Comparison of ENCODE assay signal across 8 cellular contexts in genomic region chr20:49979030-49979832, GRCh38. TPM values are rescaled to one million over a fixed set of nuclear protein-coding genes. Genes with fewer than 3 reads are reported as not detected.
DNase-seq lines count a peak whose midpoint lies in the region; ATAC-seq, FAIRE-seq and TF ChIP-seq lines count a peak whose summit lies in the region.

No MANE protein-coding gene starts in this region.

- peak; percentile 75 for ATAC-seq in GM12878
- ATAC-seq in HG03469 (IDR thresholded peaks at IDR 0.05; ENCODE audit: unreplicated experiment), result no peak

- no peaks in the 10 kb centered on the region for H3K27me3 ChIP-seq in GM12878 (replicated peaks in 1 of 2; ENCODE audit: control insufficient read depth in 2 of 2, insufficient read depth in 2 of 2, low read length in 1 of 2)

- POLR2A ChIA-PET in GM12878 (lab: Charles Lee), result no interaction called here

- TF ChIP-seq RAD21 in GM12878 (IDR thresholded peaks at IDR 0.05; ENCODE audit: insufficient read depth, low read depth, low read length), result peak; percentile 97

- no peaks in the 10 kb centered on the region for H3K9me3 ChIP-seq in GM12878 (replicated peaks; ENCODE audit: control insufficient read depth, insufficient read depth, low read length)

- TF ChIP-seq POLR2A in GM12878 (IDR thresholded peaks at IDR 0.05; ENCODE audit: low read depth, low read length), result no peak

- RAD21 ChIA-PET in GM12878 (lab: Charles Lee; ENCODE audit: unreplicated experiment), result interaction anchor here (0.5 to 11.4 kb wide), 19 partner anchors 9 to 199 kb away, joined by 3 to 234 read pairs (median 4); partner anchors contain the start of gene PEDS1

- 12% methylated on average over 37 of the region's 37 CpGs for WGBS in GM12878 (ENCODE audit: insufficient coverage, insufficient replicate concordance, low lambda C conversion rate, missing lambda C conversion rate)

- no peaks in the 10 kb centered on the region for H4K20me1 ChIP-seq in GM12878 (ENCODE audit: control insufficient read depth, insufficient read depth)

- peak overlapping the region in 2 of 5 donors; percentile 27 to 56 for H3K4me3 Mint-ChIP-seq in immature natural killer cell

- CTCF ChIA-PET in GM12878 (lab: Yijun Ruan, JAX), result interaction anchor here (0.7 to 14.7 kb wide), 34 partner anchors 9 to 439 kb away, joined by 3 to 369 read pairs (median 4); no protein-coding TSS in a partner anchor

- no peaks in the 10 kb centered on the region for H3K79me2 ChIP-seq in GM12878 (ENCODE audit: control insufficient read depth, insufficient read depth, low read length)

- peak; percentile 95 to 99 (median 96) for TF ChIP-seq CTCF in GM12878 (IDR thresholded peaks at IDR 0.05 in 2 of 3, conservative IDR thresholded peaks at IDR 0.05 in 1 of 3; ENCODE audit: control insufficient read depth in 2 of 3, extremely low read depth in 1 of 3, insufficient read depth in 1 of 3, low read depth in 3 of 3, low read length in 3 of 3)

- H2AFZ ChIP-seq in GM12878 (ENCODE audit: control insufficient read depth, low read depth, low read length), result peak overlapping the region; percentile 62

- SMC1A ChIA-PET in GM12878 (lab: Charles Lee; ENCODE audit: uncharacterized antibody, unreplicated experiment), result interaction anchor here (0.7 to 4.6 kb wide), 16 partner anchors 28 to 190 kb away, joined by 3 to 93 read pairs (median 5); no protein-coding TSS in a partner anchor

- no peaks in the 10 kb centered on the region for H3K9me3 Mint-ChIP-seq in immature natural killer cell

- H3K27ac ChIP-seq in GM12878 (ENCODE audit: control insufficient read depth, insufficient read depth), result no peak overlapping the region

- DNase-seq in EL (peak; percentile 44), Kasumi-1 (lab: John Stamatoyannopoulos, UW) (peak; percentile 39 to 58), T-helper 9 cell (peak; percentile 69), GM12878 (ENCODE audit: low read depth, low spot score) (no peak), immature natural killer cell (peak; percentile 69 to 73 (median 70)), A172 (ENCODE audit: low spot score) (no peak)
- peak; percentile 38 to 67 for DNase-seq in stimulated activated CD4-positive, alpha-beta T cell treated with anti-CD3 and anti-CD28 coated beads, Interleukin-15, amount 100 ng/mL, for 1 hour (ENCODE audit: low read depth in 1 of 2, low spot score in 1 of 2)

- H3K27me3 Mint-ChIP-seq in immature natural killer cell (ENCODE audit: low read depth in 3 of 3), result peaks cover 2 to 9% (median 4%) of the 10 kb centered on the region in 3 donors

- H3K4me3 ChIP-seq in GM12878, result no peak overlapping the region

- H3K9ac ChIP-seq in GM12878 (ENCODE audit: control insufficient read depth, insufficient read depth, low read length), result no peak overlapping the region

- intact Hi-C loops in GM12878 (cut with micrococcal nuclease; ENCODE audit: unreplicated experiment), result loop anchor here (1.0 to 2.0 kb wide), 2 partner anchors 92 to 190 kb away; no protein-coding TSS in a partner anchor

- H3K4me2 ChIP-seq in GM12878 (ENCODE audit: control insufficient read depth, insufficient read depth), result peak overlapping the region; percentile 60

- H3K36me3 ChIP-seq in GM12878 (ENCODE audit: control insufficient read depth in 2 of 2, insufficient read depth in 2 of 2, low read length in 1 of 2), result no peaks in the 10 kb centered on the region

- BruUV-seq in GM12878 (replicated peaks; lab: Mats Ljungman, UMichigan), result no TSS peak

- peaks cover 23 to 28% of the 10 kb centered on the region in 2 donors for H3K4me1 Mint-ChIP-seq in immature natural killer cell

- no peaks in the 10 kb centered on the region; the same call in 1 of the 2 replicates for H3K4me1 ChIP-seq in GM12878 (ENCODE audit: control insufficient read depth, insufficient read depth, low read length)

- peak overlapping the region in 2 of 6 donors; percentile 30 to 74 for H3K27ac Mint-ChIP-seq in immature natural killer cell

- no peak for TF ChIP-seq EP300 in GM12878 (IDR thresholded peaks at IDR 0.05; ENCODE audit: borderline replicate concordance in 1 of 2, control insufficient read depth in 1 of 2, low read depth in 2 of 2, low read length in 2 of 2)

- in situ Hi-C loops in GM12878 (cut with MboI), result loop anchor here (5.0 kb wide), 1 partner anchor 483 kb away; no protein-coding TSS in a partner anchor

- FAIRE-seq in GM12878 (lab: Jason Lieb, UNC), result no peak

- H3K36me3 Mint-ChIP-seq in immature natural killer cell, result no peaks in the 10 kb centered on the region

TF ChIP-seq in GM12878, 131 proteins besides CTCF, POLR2A, EP300 and RAD21 (continues in another document):
- TF ChIP-seq NR2F1 (conservative IDR thresholded peaks at IDR 0.05) (peak; percentile 39; the same call in 1 of the 2 replicates), DPF2 (IDR thresholded peaks at IDR 0.05) (peak; percentile 33; the same call in 1 of the 2 replicates), STAT1 (conservative IDR thresholded peaks at IDR 0.05) (0 out of 2 replicates have a peak, but pooled peaks have one; percentile 60), YY1 (IDR thresholded peaks at IDR 0.05; ENCODE audit: low read depth, low read length) (peak; percentile 58), USF1 (IDR thresholded peaks at IDR 0.05; ENCODE audit: borderline replicate concordance, extremely low read length, insufficient read depth, low read depth, low read length) (peak; percentile 56), IKZF1 (conservative IDR thresholded peaks at IDR 0.05) (0 out of 2 replicates have a peak, but pooled peaks have one; percentile 22), IRF4 (IDR thresholded peaks at IDR 0.05; ENCODE audit: low read depth, low read length) (0 out of 2 replicates have a peak, but pooled peaks have one; percentile 16), NR2C1 (IDR thresholded peaks at IDR 0.05) (no peak), LARP7 (IDR thresholded peaks at IDR 0.05) (peak; percentile 82), ASH2L (IDR thresholded peaks at IDR 0.05; ENCODE audit: borderline replicate concordance, low read depth) (no peak), SMARCA5 (IDR thresholded peaks at IDR 0.05) (peak; percentile 72; the same call in 1 of the 2 replicates), RB1 (IDR thresholded peaks at IDR 0.05; ENCODE audit: borderline replicate concordance) (peak; percentile 64; the same call in 1 of the 2 replicates), TCF3 (IDR thresholded peaks at IDR 0.05; ENCODE audit: borderline replicate concordance, insufficient read depth, low read depth, low read length) (0 out of 2 replicates have a peak, but pooled peaks have one; percentile 14), BACH1 (IDR thresholded peaks at IDR 0.05; ENCODE audit: borderline replicate concordance) (0 out of 2 replicates have a peak, but pooled peaks have one; percentile 56)

RNA-seq across cellular contexts. Expression of gene SNAI1, which starts 3.5 kb away (rescaled TPM):
- 1.2 and 1.6 TPM in 2 replicates for total RNA-seq in GM12878 (2013; cell fraction: nucleolus; rRNA removed)
- 0.05 and 0.17 TPM in 2 replicates for total RNA-seq in GM12878 (2014; rRNA removed)
- total RNA-seq in GM12878 (2014; rRNA removed; fragmentation: Illumina TruSeq; extraction: Trizol), result 0.09 and 0.13 TPM in 2 replicates
- 0.33 and 0.43 TPM in 2 replicates for total RNA-seq in GM12878 (2021)
- polyA plus RNA-seq in GM12878 (2011; ENCODE audit: low read depth), result not detected
- 0.11 TPM in 1 of 2 replicates, not detected in the other for polyA plus RNA-seq in GM12878 (2011; rRNA removed)
- 0.08 TPM in 1 of 2 replicates, not detected in the other for polyA plus RNA-seq in GM12878 (2011; cell fraction: cytosol; rRNA removed)
- polyA plus RNA-seq in GM12878 (2011; cell fraction: nucleus; rRNA removed), result 0.56 and 0.61 TPM in 2 replicates
- 0.27 and 0.30 TPM in 2 replicates for polyA plus RNA-seq in GM12878 (2012)
- polyA plus RNA-seq in GM12878 (2014; fragmentation: Illumina TruSeq; extraction: Trizol), result 0.22 TPM in 1 of 2 replicates, not detected in the other
- not detected for polyA plus RNA-seq in GM12878 (2014; fragmentation: Nextera tagmentation; extraction: Ambion mirVana)
- polyA plus RNA-seq in GM12878 (2014; rRNA removed), result 0.13 and 0.27 TPM in 2 replicates
- polyA plus RNA-seq in GM12878 (2016; fragmentation: Nextera tagmentation; extraction: Ambion mirVana), result under 1 TPM; 0.78 to 0.79 TPM
- polyA minus RNA-seq in GM12878 (2011; rRNA and poly(A)+ RNA removed), result not detected in 2 replicates
- not detected in 2 replicates for polyA minus RNA-seq in GM12878 (2011; cell fraction: cytosol; rRNA and poly(A)+ RNA removed)
- 0.29 and 0.36 TPM in 2 replicates for polyA minus RNA-seq in GM12878 (2011; cell fraction: nucleus; rRNA and poly(A)+ RNA removed)
- polyA plus RNA-seq in immature natural killer cell, result under 1 TPM in 2 of 3 donors, not detected in 1; 0.36 to 0.68 TPM
- total RNA-seq in A172 (2014; rRNA removed; shearing (Covaris generic)), result 0.62 and 2.6 TPM in 2 replicates

RNA-seq across cellular contexts. Expression of gene RNF114, which starts 43.0 kb away (rescaled TPM):
- total RNA-seq in GM12878 (2013; cell fraction: nucleolus; rRNA removed), result 82.6 and 90.8 TPM in 2 replicates
- total RNA-seq in GM12878 (2014; rRNA removed) (48.0 and 48.3 TPM in 2 replicates), GM12878 (2014; rRNA removed; fragmentation: Illumina TruSeq; extraction: Trizol) (36.6 and 39.1 TPM in 2 replicates), GM12878 (2021) (56.9 and 62.9 TPM in 2 replicates)
- 38.0 TPM for polyA plus RNA-seq in GM12878 (2011; ENCODE audit: low read depth)
- polyA plus RNA-seq in GM12878 (2011; rRNA removed) (80.1 and 90.7 TPM in 2 replicates), GM12878 (2014; fragmentation: Illumina TruSeq; extraction: Trizol) (42.3 and 46.4 TPM in 2 replicates), GM12878 (2014; fragmentation: Nextera tagmentation; extraction: Ambion mirVana) (10 to 100 TPM; 28.0 to 33.2 TPM), GM12878 (2014; rRNA removed) (38.9 and 44.3 TPM in 2 replicates), GM12878 (2016; fragmentation: Nextera tagmentation; extraction: Ambion mirVana) (10 to 100 TPM; 75.3 to 82.3 TPM), immature natural killer cell (100 to 1,000 TPM in 1 of 3 donors, 10 to 100 TPM in 2; 87.1 to 104 (median 97.6) TPM)
- polyA plus RNA-seq in GM12878 (2011; cell fraction: cytosol; rRNA removed), result 122 and 152 TPM in 2 replicates
- 73.6 and 94.1 TPM in 2 replicates for polyA plus RNA-seq in GM12878 (2011; cell fraction: nucleus; rRNA removed)
- polyA plus RNA-seq in GM12878 (2012), result 53.8 and 60.3 TPM in 2 replicates
- 63.7 and 66.8 TPM in 2 replicates for polyA minus RNA-seq in GM12878 (2011; rRNA and poly(A)+ RNA removed)
- polyA minus RNA-seq in GM12878 (2011; cell fraction: cytosol; rRNA and poly(A)+ RNA removed), result 24.3 and 36.8 TPM in 2 replicates
- 19.6 and 32.6 TPM in 2 replicates for polyA minus RNA-seq in GM12878 (2011; cell fraction: nucleus; rRNA and poly(A)+ RNA removed)
- 133 and 179 TPM in 2 replicates for total RNA-seq in A172 (2014; rRNA removed; shearing (Covaris generic))

Comparison
In these comparisons a context has a peak if more than half of its experiments do, and no peak if none do; other contexts are left out.
1. DNase-seq: peak in EL (single experiment), Kasumi-1 (2 of 2), T-helper 9 cell (single experiment), immature natural killer cell (3 of 3) and stimulated activated CD4-positive, alpha-beta T cell treated with anti-CD3 and anti-CD28 coated beads, Interleukin-15, amount 100 ng/mL, for 1 hour (2 of 2); none in GM12878 (single experiment) and A172 (single experiment).